17 cellular contexts compared by ENCODE assay signal in the genomic region with DNA sequence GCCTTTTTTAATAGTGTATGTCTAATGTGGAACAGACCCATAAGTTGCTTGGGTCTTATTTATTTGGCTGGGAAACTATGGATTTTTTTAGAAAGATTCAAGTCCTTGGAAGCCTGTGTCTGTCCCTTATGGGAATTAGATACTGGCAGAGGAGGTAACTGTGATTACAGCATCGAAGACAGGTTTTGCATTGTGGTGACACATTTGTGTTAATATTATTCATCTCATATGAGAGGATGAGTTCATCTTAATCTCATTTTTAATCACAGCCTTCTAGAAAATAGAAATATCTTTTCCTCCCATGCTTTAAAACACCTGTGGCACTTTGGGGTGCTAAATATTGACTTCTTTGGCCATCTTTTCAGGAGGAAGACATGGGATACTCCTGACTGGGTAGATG. TPM values are rescaled to one million over a fixed set of nuclear protein-coding genes. Genes with fewer than 3 reads are reported as not detected.
"Had no signal": no experiment of that assay in that cellular context is flagged by ENCODE, and none has a peak within 500 bp of the region (broad histone marks: within the 10 kb centered on the region; RNA-seq: fewer than 3 reads in every experiment).

No MANE protein-coding gene starts in this region.

- H3K27me3 ChIP-seq: brain microvascular endothelial cell, gastroesophageal sphincter, sigmoid colon, stomach, transverse colon had no signal

- H3K9me3 Mint-ChIP-seq: activated CD4-positive, alpha-beta memory T cell treated with anti-CD3 and anti-CD28 coated beads, Interleukin-2, amount 10 ng/mL, durations not matched to agents 7 days and 5 days; activated T-helper 2 cell treated with anti-CD3 and anti-CD28 coated beads, Interferon-gamma antibody, Interleukin-2, Interleukin-4, amounts not matched to agents 10 μg/mL and 5 μg/mL and 100 μg/mL, durations not matched to agents 14 hours and 24 hours and 36 hours; memory B cell; natural killer cell treated with Interleukin-12 subunit alpha and Interleukin-12 subunit beta and Interleukin-15 and Interleukin-18, amount 100 ng/mL, for 72 hours had no signal

- H3K36me3 Mint-ChIP-seq: natural killer cell treated with Interleukin-12 subunit alpha and Interleukin-12 subunit beta and Interleukin-15 and Interleukin-18, amount 100 ng/mL, for 72 hours had no signal

- FAIRE-seq: endometrium had no signal

- H3K27me3 Mint-ChIP-seq: activated CD4-positive, alpha-beta memory T cell treated with anti-CD3 and anti-CD28 coated beads, Interleukin-2, amount 10 ng/mL, durations not matched to agents 7 days and 5 days; memory B cell; natural killer cell treated with Interleukin-12 subunit alpha and Interleukin-12 subunit beta and Interleukin-15 and Interleukin-18, amount 100 ng/mL, for 72 hours had no signal

- DNase-seq: activated CD4-positive, alpha-beta memory T cell treated with anti-CD3 and anti-CD28 coated beads, Interleukin-2, amount 10 ng/mL, durations not matched to agents 7 days and 5 days; activated naive CD4-positive, alpha-beta T cell treated with anti-CD3 and anti-CD28 coated beads, Interleukin-2, amount 50 U/mL, for 16 hours; brain microvascular endothelial cell; dermis blood vessel endothelial cell; islet precursor cell; left ventricle myocardium inferior; SIG-M5; sigmoid colon; stimulated activated CD4-positive, alpha-beta T cell treated with anti-CD3 and anti-CD28 coated beads, Interleukin-2, amount 100 ng/mL, for 48 hours; stomach; T-helper 2 cell; transverse colon had no signal

- H3K36me3 ChIP-seq: brain microvascular endothelial cell, gastroesophageal sphincter, left ventricle myocardium inferior, sigmoid colon, transverse colon had no signal

- H3K27ac Mint-ChIP-seq: activated CD4-positive, alpha-beta memory T cell treated with anti-CD3 and anti-CD28 coated beads, Interleukin-2, amount 10 ng/mL, durations not matched to agents 7 days and 5 days; activated T-helper 2 cell treated with anti-CD3 and anti-CD28 coated beads, Interferon-gamma antibody, Interleukin-2, Interleukin-4, amounts not matched to agents 10 μg/mL and 5 μg/mL and 100 μg/mL, durations not matched to agents 14 hours and 24 hours and 36 hours; memory B cell; natural killer cell treated with Interleukin-12 subunit alpha and Interleukin-12 subunit beta and Interleukin-15 and Interleukin-18, amount 100 ng/mL, for 72 hours had no signal

- H3K4me3 Mint-ChIP-seq: activated CD4-positive, alpha-beta memory T cell treated with anti-CD3 and anti-CD28 coated beads, Interleukin-2, amount 10 ng/mL, durations not matched to agents 7 days and 5 days; memory B cell; natural killer cell treated with Interleukin-12 subunit alpha and Interleukin-12 subunit beta and Interleukin-15 and Interleukin-18, amount 100 ng/mL, for 72 hours had no signal

- ATAC-seq: natural killer cell treated with Interleukin-12 subunit alpha and Interleukin-12 subunit beta and Interleukin-15 and Interleukin-18, amount 100 ng/mL, for 72 hours had no signal

- H3K27ac ChIP-seq: brain microvascular endothelial cell, gastroesophageal sphincter, left ventricle myocardium inferior, sigmoid colon, stomach had no signal

- H3K9me3 ChIP-seq: gastroesophageal sphincter, left ventricle myocardium inferior, sigmoid colon, stomach, transverse colon had no signal

- H3K4me3 ChIP-seq: gastroesophageal sphincter, left ventricle myocardium inferior, sigmoid colon, stomach, transverse colon had no signal

RNA-seq across cellular contexts. Expression of a gene that starts 59.0 kb away (rescaled TPM):
- total RNA-seq: activated T-helper 2 cell treated with anti-CD3 and anti-CD28 coated beads, Interferon-gamma antibody, Interleukin-2, Interleukin-4, amounts not matched to agents 10 μg/mL and 5 μg/mL and 100 μg/mL, durations not matched to agents 14 hours and 24 hours and 36 hours had no signal
